ENCODE assay signal across 17 cellular contexts in genomic region chr1:233102381-233102780, GRCh38.
"Had no signal": no experiment of that assay in that cellular context is flagged by ENCODE, and none has a peak within 500 bp of the region (broad histone marks: within the 10 kb centered on the region; RNA-seq: fewer than 3 reads in every experiment).

No MANE protein-coding gene starts in this region.

- H3K36me3 ChIP-seq: cardiac muscle cell, colonic mucosa, gastrocnemius medialis, heart right ventricle, left ventricle myocardium inferior, right atrium auricular region, WERI-Rb-1 had no signal

- H3K27ac ChIP-seq: cardiac muscle cell, colonic mucosa, epithelial cell of prostate, gastrocnemius medialis, heart right ventricle, left ventricle myocardium inferior, right atrium auricular region, skin epidermis, WERI-Rb-1 had no signal

- FAIRE-seq: kidney had no signal

- DNase-seq: activated CD4-positive, alpha-beta T cell treated with anti-CD3 and anti-CD28 coated beads for 36 hours; activated CD8-positive, alpha-beta memory T cell treated with anti-CD3 and anti-CD28 coated beads, Interleukin-2, amount 50 U/mL, for 48 hours; activated CD8-positive, alpha-beta T cell treated with anti-CD3 and anti-CD28 coated beads, Interleukin-2, amount 10 ng/mL, durations not matched to agents 7 days and 5 days; activated naive CD4-positive, alpha-beta T cell treated with Interleukin-2 at 50 U/mL for 16 hours; colonic mucosa; effector memory CD4-positive, alpha-beta T cell; gastrocnemius medialis; heart right ventricle; kidney; left ventricle myocardium inferior; mesenchymal stem cell; nucleus accumbens; WERI-Rb-1 had no signal

- H3K4me1 ChIP-seq: colonic mucosa, gastrocnemius medialis, right atrium auricular region had no signal

- H3K27me3 ChIP-seq: cardiac muscle cell, colonic mucosa, gastrocnemius medialis, heart right ventricle, right atrium auricular region had no signal

- ATAC-seq: activated CD4-positive, alpha-beta T cell treated with anti-CD3 and anti-CD28 coated beads for 36 hours; activated CD8-positive, alpha-beta T cell treated with anti-CD3 and anti-CD28 coated beads, Interleukin-2, amount 10 ng/mL, durations not matched to agents 7 days and 5 days; gastrocnemius medialis; heart right ventricle had no signal

- H3K9me3 ChIP-seq: colonic mucosa, gastrocnemius medialis, heart right ventricle, left ventricle myocardium inferior, right atrium auricular region had no signal

- H3K4me3 ChIP-seq: cardiac muscle cell, colonic mucosa, gastrocnemius medialis, heart right ventricle, left ventricle myocardium inferior, right atrium auricular region, skin epidermis had no signal
